In genomic region chr5:174636081-174636480, GRCh38 we compare ENCODE assay signal across 30 cellular contexts.
"Had no signal": no experiment of that assay in that cellular context is flagged by ENCODE, and none has a peak within 500 bp of the region (broad histone marks: within the 10 kb centered on the region; RNA-seq: fewer than 3 reads in every experiment).

No MANE protein-coding gene starts in this region.

- H3K4me3 Mint-ChIP-seq: activated T-helper 1 cell treated with anti-CD3 and anti-CD28 coated beads, Interleukin-12 subunit alpha, Interleukin-12 subunit beta, Interleukin-2, Interleukin-4 antibody, amounts not matched to agents 30 ng/mL and 10 ng/mL and 1 ng/mL, durations not matched to agents 14 hours and 24 hours and 36 hours; effector memory CD8-positive, alpha-beta T cell; memory B cell; natural killer cell; neural progenitor cell; type B pancreatic cell had no signal

- H3K4me3 ChIP-seq: gastroesophageal sphincter, neural progenitor cell, testis had no signal

- H3K9ac ChIP-seq: neural progenitor cell had no signal

- H3K27ac Mint-ChIP-seq: activated T-helper 1 cell treated with anti-CD3 and anti-CD28 coated beads, Interleukin-12 subunit alpha, Interleukin-12 subunit beta, Interleukin-2, Interleukin-4 antibody, amounts not matched to agents 30 ng/mL and 10 ng/mL and 1 ng/mL, durations not matched to agents 14 hours and 24 hours and 36 hours; effector memory CD8-positive, alpha-beta T cell; memory B cell; natural killer cell; neural progenitor cell; type B pancreatic cell had no signal

- DNase-seq: activated CD4-positive, alpha-beta T cell treated with anti-CD3 and anti-CD28 coated beads for 48 hours; activated CD4-positive, alpha-beta T cell treated with anti-CD3 and anti-CD28 coated beads, Interleukin-2, amount 50 U/mL, for 48 hours; activated CD8-positive, alpha-beta memory T cell treated with anti-CD3 and anti-CD28 coated beads for 24 hours; activated CD8-positive, alpha-beta memory T cell treated with anti-CD3 and anti-CD28 coated beads, Interleukin-2, amount 50 U/mL, for 4 hours; activated effector memory CD4-positive, alpha-beta T cell treated with anti-CD3 and anti-CD28 coated beads, Interleukin-2, amount 50 U/mL, for 16 hours; activated naive CD4-positive, alpha-beta T cell treated with anti-CD3 and anti-CD28 coated beads, Interleukin-2, amount 50 U/mL, for 16 hours; activated T-cell treated with anti-CD3 and anti-CD28 coated beads, Interleukin-2, amount 50 U/mL, for 1 hour; amniotic stem cell; brain microvascular endothelial cell; caudate nucleus; cortex of kidney; effector memory CD8-positive, alpha-beta T cell; erythroblast; hippocampal formation; kidney; left colon; natural killer cell; occipital lobe; right cardiac atrium; stimulated activated CD4-positive, alpha-beta T cell treated with anti-CD3 and anti-CD28 coated beads, Interleukin-12 subunit alpha, Interleukin-12 subunit beta, amount 100 ng/mL, for 4 hours; stimulated activated CD4-positive, alpha-beta T cell treated with anti-CD3 and anti-CD28 coated beads, Interleukin-4, amount 100 ng/mL, for 1 hour; stimulated activated naive CD8-positive, alpha-beta T cell treated with anti-CD3 and anti-CD28 coated beads, Interleukin-15, Interleukin-2, amounts not matched to agents 100 U/mL and 50 U/mL, for 24 hours; testis; WERI-Rb-1 had no signal

- ATAC-seq: activated CD4-positive, CD25-positive, alpha-beta regulatory T cell treated with anti-CD3 and anti-CD28 coated beads, Interleukin-2, amount 50 U/mL, for 24 hours; effector memory CD8-positive, alpha-beta T cell; gastroesophageal sphincter; left colon; right cardiac atrium; stimulated activated naive CD8-positive, alpha-beta T cell treated with anti-CD3 and anti-CD28 coated beads, Interleukin-15, Interleukin-2, amounts not matched to agents 100 U/mL and 50 U/mL, for 24 hours had no signal

- H3K9me3 Mint-ChIP-seq: activated T-helper 1 cell treated with anti-CD3 and anti-CD28 coated beads, Interleukin-12 subunit alpha, Interleukin-12 subunit beta, Interleukin-2, Interleukin-4 antibody, amounts not matched to agents 30 ng/mL and 10 ng/mL and 1 ng/mL, durations not matched to agents 14 hours and 24 hours and 36 hours; memory B cell; natural killer cell; neural progenitor cell; type B pancreatic cell had no signal

- H3K4me1 Mint-ChIP-seq: memory B cell, natural killer cell had no signal

- H3K36me3 Mint-ChIP-seq: memory B cell, natural killer cell, neural progenitor cell, type B pancreatic cell had no signal

- H3K27me3 Mint-ChIP-seq: effector memory CD8-positive, alpha-beta T cell; memory B cell; type B pancreatic cell had no signal

- H3K27me3 ChIP-seq: brain microvascular endothelial cell, neural progenitor cell, testis had no signal

- H3K4me2 ChIP-seq: neural progenitor cell had no signal

- H3K36me3 ChIP-seq: brain microvascular endothelial cell, gastroesophageal sphincter, neural progenitor cell, WERI-Rb-1 had no signal

- H3K27ac ChIP-seq: brain microvascular endothelial cell, gastroesophageal sphincter, neural progenitor cell, testis, WERI-Rb-1 had no signal

- H3K9me3 ChIP-seq: gastroesophageal sphincter, testis had no signal

- H2AFZ ChIP-seq: neural progenitor cell had no signal

- H3K4me1 ChIP-seq: gastroesophageal sphincter, neural progenitor cell, testis had no signal
